ENCODE assay signal across 7 cellular contexts in genomic region chr7:155420116-155420515, GRCh38. TPM values are rescaled to one million over a fixed set of nuclear protein-coding genes. Genes with fewer than 3 reads are reported as not detected.
"Had no signal": no experiment of that assay in that cellular context is flagged by ENCODE, and none has a peak within 500 bp of the region (broad histone marks: within the 10 kb centered on the region; RNA-seq: fewer than 3 reads in every experiment).

No MANE protein-coding gene starts in this region.

- ATAC-seq: GM23338, HCT116 had no signal

- DNase-seq: H9, HFFc6, KBM-7 had no signal

RNA-seq across cellular contexts. Expression of gene EN2, which starts 37.8 kb away (rescaled TPM):
- total RNA-seq: GM23338, H1, HFFc6, HT1080 had no signal
